Comparison of ENCODE assay signal across 12 cellular contexts in genomic region chr1:226875641-226876295, GRCh38. TPM values are rescaled to one million over a fixed set of nuclear protein-coding genes. Genes with fewer than 3 reads are reported as not detected.
DNase-seq lines count a peak whose midpoint lies in the region; ATAC-seq and TF ChIP-seq lines count a peak whose summit lies in the region.
"Had no signal": no experiment of that assay in that cellular context is flagged by ENCODE, and none has a peak within 500 bp of the region (broad histone marks: within the 10 kb centered on the region; RNA-seq: fewer than 3 reads in every experiment).

No MANE protein-coding gene starts in this region.

- no peak for ATAC-seq in sciatic nerve

- no peaks in the 10 kb centered on the region for H3K79me1 ChIP-seq in neuronal stem cell (ENCODE audit: low read depth, low read length)

- no peak overlapping the region for H2AFZ ChIP-seq in neuronal stem cell (ENCODE audit: low read length)

- peaks cover 0 to 3% (median 0%) of the 10 kb centered on the region in 3 experiments for H3K27me3 ChIP-seq in neuronal stem cell (ENCODE audit: control insufficient read depth in 3 of 3, insufficient read depth in 3 of 3, low read depth in 1 of 3, low read length in 3 of 3)
- H3K27me3 ChIP-seq: cardiac muscle cell had no signal

- no peak overlapping the region for H3K27ac ChIP-seq in neuronal stem cell (replicated peaks; ENCODE audit: low read length)

- peak overlapping the region; percentile 27 for H3K4me2 ChIP-seq in neuronal stem cell (ENCODE audit: insufficient read depth, low read length, poor library complexity, severe bottlenecking)

- H3K4me1 Mint-ChIP-seq in mesothelial cell of epicardium: peaks cover 16% of the 10 kb centered on the region

- no peak overlapping the region for H3K18ac ChIP-seq in neuronal stem cell (ENCODE audit: low read length)

- intact Hi-C loops in sciatic nerve (cut with DNase I): no loop called here

- H3K9me3 ChIP-seq in neuronal stem cell (replicated peaks in 1 of 2; ENCODE audit: control insufficient read depth in 2 of 2, insufficient read depth in 1 of 2, low read depth in 1 of 2, low read length in 2 of 2): no peaks in the 10 kb centered on the region

- H3K4ac ChIP-seq in neuronal stem cell (ENCODE audit: low read length): no peak overlapping the region

- no peak overlapping the region for H4K91ac ChIP-seq in neuronal stem cell (ENCODE audit: low read depth, low read length, poor library complexity)

- no peak overlapping the region for H3K4me3 ChIP-seq in choroid plexus epithelial cell (ENCODE audit: low read depth, low read length)
- H3K4me3 ChIP-seq in neuronal stem cell (ENCODE audit: low read length in 2 of 2): no peak overlapping the region
- H3K4me3 ChIP-seq: cardiac muscle cell had no signal

- no peak overlapping the region for H2BK120ac ChIP-seq in neuronal stem cell (ENCODE audit: low read depth, low read length)

- H2BK15ac ChIP-seq in neuronal stem cell (ENCODE audit: low read length): no peak overlapping the region

- H3K14ac ChIP-seq in neuronal stem cell (ENCODE audit: low read length): no peak overlapping the region

- H2BK5ac ChIP-seq in neuronal stem cell (ENCODE audit: low read length): no peak overlapping the region

- peaks cover 7 to 12% of the 10 kb centered on the region in 2 donors for H3K4me1 ChIP-seq in neuronal stem cell (ENCODE audit: control insufficient read depth in 2 of 2, insufficient read depth in 1 of 2, low read depth in 1 of 2, low read length in 2 of 2)

- no peaks in the 10 kb centered on the region for H3K9me3 Mint-ChIP-seq in mesothelial cell of epicardium

- no peak overlapping the region for H4K8ac ChIP-seq in neuronal stem cell (ENCODE audit: low read depth, low read length)

- no peak overlapping the region for H3K4me3 Mint-ChIP-seq in mesothelial cell of epicardium

- H2BK12ac ChIP-seq in neuronal stem cell (ENCODE audit: low read length): no peak overlapping the region

- no peak overlapping the region for H3K27ac Mint-ChIP-seq in mesothelial cell of epicardium

- H3K36me3 ChIP-seq in neuronal stem cell (replicated peaks in 1 of 2; ENCODE audit: control insufficient read depth in 2 of 2, insufficient read depth in 2 of 2, low read length in 2 of 2): peaks cover 7 to 20% of the 10 kb centered on the region in 2 donors
- H3K36me3 ChIP-seq: cardiac muscle cell had no signal

- TF ChIP-seq CTCF in choroid plexus epithelial cell (conservative IDR thresholded peaks at IDR 0.05; ENCODE audit: low read depth, low read length): no peak
- no peak for TF ChIP-seq CTCF in mesothelial cell of epicardium (IDR thresholded peaks at IDR 0.05; ENCODE audit: unreplicated experiment)

- H2AK5ac ChIP-seq in neuronal stem cell (ENCODE audit: low read depth, low read length): no peak overlapping the region

- H3K23ac ChIP-seq in neuronal stem cell (ENCODE audit: low read depth, low read length, poor library complexity): no peak overlapping the region

- peaks cover 3% of the 10 kb centered on the region for H3K36me3 Mint-ChIP-seq in mesothelial cell of epicardium

- H3K27me3 Mint-ChIP-seq in mesothelial cell of epicardium (ENCODE audit: low read depth): peaks cover 8% of the 10 kb centered on the region

- DNase-seq in ELF-1 (ENCODE audit: low read depth, low spot score) (peak; percentile 31), NCI-H1436 (lab: John Stamatoyannopoulos, UW) (peak; percentile 61), choroid plexus epithelial cell (ENCODE audit: low read depth) (peak; percentile 53), neuronal stem cell (ENCODE audit: low spot score) (no peak), NCI-H1930 (lab: John Stamatoyannopoulos, UW) (no peak), mesothelial cell of epicardium (ENCODE audit: low spot score in 2 of 2, unreplicated experiment in 2 of 2) (no peak), sciatic nerve (ENCODE audit: low spot score) (no peak), KG1 (lab: John Stamatoyannopoulos, UW) (no peak)
- DNase-seq: activated CD4-positive, alpha-beta T cell treated with anti-CD3 and anti-CD28 coated beads, Interleukin-2, amount 50 U/mL, for 48 hours; MM.1S; Right ventricle myocardium superior had no signal

- WGBS in neuronal stem cell (ENCODE audit: extremely low coverage in 2 of 2, insufficient read length in 2 of 2, insufficient replicate concordance in 1 of 2), 2 donors: no CpG with 5 or more reads among the region's 11 CpGs

- no peak overlapping the region for H3K9ac ChIP-seq in neuronal stem cell (ENCODE audit: low read depth, low read length, poor library complexity)

RNA-seq across cellular contexts. Expression of gene PSEN2, which starts 5.4 kb away (rescaled TPM):
- 12.8 TPM for polyA plus RNA-seq in neuronal stem cell (2013, experiment 1 of 2)
- 13.1 TPM for polyA plus RNA-seq in neuronal stem cell (2013, experiment 2 of 2)
- total RNA-seq in mesothelial cell of epicardium (12.4 to 14.0 TPM (median 13.4 TPM) in 3 replicates), sciatic nerve (12.5 TPM)

Comparison
In these comparisons a context has a peak if more than half of its experiments do, and no peak if none do; other contexts are left out.
1. DNase-seq: peak in ELF-1 (single experiment), NCI-H1436 (single experiment) and choroid plexus epithelial cell (single experiment); none in neuronal stem cell (single experiment), NCI-H1930 (0 of 2), mesothelial cell of epicardium (0 of 2), sciatic nerve (single experiment) and KG1 (single experiment).